In genomic region chrX:67692246-67692645, GRCh38 we compare ENCODE assay signal across 15 cellular contexts.
DNase-seq lines count a peak whose midpoint lies in the region; ATAC-seq and TF ChIP-seq lines count a peak whose summit lies in the region.
"Had no signal": no experiment of that assay in that cellular context is flagged by ENCODE, and none has a peak within 500 bp of the region (broad histone marks: within the 10 kb centered on the region; RNA-seq: fewer than 3 reads in every experiment).

No MANE protein-coding gene starts in this region.

- no peak overlapping the region for H4K5ac ChIP-seq in IMR-90 (ENCODE audit: low read depth, low read length)

- peak; percentile 16 for DNase-seq in IMR-90
- DNase-seq in fibroblast of lung (ENCODE audit: low read depth in 2 of 2), result peak; percentile 24 to 84
- DNase-seq in Calu3, result no peak
- DNase-seq in DMS79 (lab: John Stamatoyannopoulos, UW), result no peak
- DNase-seq in GM13976 (ENCODE audit: low spot score), result no peak
- DNase-seq in suprapubic skin (ENCODE audit: low spot score in 2 of 2), result no peak
- DNase-seq: activated CD8-positive, alpha-beta memory T cell treated with anti-CD3 and anti-CD28 coated beads, Interleukin-2, amount 10 ng/mL, durations not matched to agents 7 days and 5 days; C1 segment of cervical spinal cord; esophagus squamous epithelium; MV-4-11; NK-92 treated with Interleukin-12 subunit alpha and Interleukin-12 subunit beta, amount 100 ng/mL, for 24 hours had no signal

- H3K4me1 ChIP-seq in ACC112 (ENCODE audit: control insufficient read depth, insufficient read depth, low read length, unreplicated experiment) (peaks cover 29% of the 10 kb centered on the region), IMR-90 (ENCODE audit: control insufficient read depth, insufficient read depth, low read length) (no peaks in the 10 kb centered on the region), fibroblast of lung (ENCODE audit: control insufficient read depth, extremely low read depth, insufficient read depth, low read length) (peaks cover 10% of the 10 kb centered on the region), suprapubic skin (no peaks in the 10 kb centered on the region)
- H3K4me1 ChIP-seq: parathyroid adenoma had no signal

- no peak overlapping the region for H3K23ac ChIP-seq in IMR-90 (ENCODE audit: low read depth, low read length)

- TF ChIP-seq POLR2A in IMR-90 (IDR thresholded peaks at IDR 0.05; ENCODE audit: low read depth, low read length), result no peak
- no peak for TF ChIP-seq POLR2A in suprapubic skin (IDR thresholded peaks at IDR 0.05)

- no peak overlapping the region for H2BK5ac ChIP-seq in IMR-90 (ENCODE audit: low read depth, low read length, poor library complexity, severe bottlenecking)

- no peak overlapping the region for H3K4ac ChIP-seq in IMR-90 (ENCODE audit: low read depth, low read length)

- H4K20me1 ChIP-seq in IMR-90 (ENCODE audit: insufficient read depth, low read length) (no peaks in the 10 kb centered on the region), fibroblast of lung (ENCODE audit: control insufficient read depth, extremely low read depth, insufficient read depth, low read length) (no peaks in the 10 kb centered on the region)

- H3K36me3 ChIP-seq in ACC112 (ENCODE audit: insufficient read depth, low read length) (no peaks in the 10 kb centered on the region), IMR-90 (ENCODE audit: control insufficient read depth, insufficient read depth, low read length) (no peaks in the 10 kb centered on the region), fibroblast of lung (ENCODE audit: control insufficient read depth, insufficient read depth, low read length) (no peaks in the 10 kb centered on the region), suprapubic skin (no peaks in the 10 kb centered on the region)
- H3K36me3 ChIP-seq: esophagus squamous epithelium had no signal

- no peak overlapping the region for H2AK9ac ChIP-seq in IMR-90 (replicated peaks; ENCODE audit: low read depth, low read length, poor library complexity)

- H4K8ac ChIP-seq in IMR-90 (ENCODE audit: low read depth in 2 of 2, low read length in 2 of 2), result no peak overlapping the region

- H3K4me2 ChIP-seq in IMR-90 (ENCODE audit: low read depth, low read length) (no peak overlapping the region), fibroblast of lung (ENCODE audit: extremely low read depth, insufficient read depth, low read length) (no peak overlapping the region)

- H3K9ac ChIP-seq in IMR-90 (ENCODE audit: low read depth, low read length) (no peak overlapping the region), fibroblast of lung (ENCODE audit: insufficient read depth, low read length) (no peak overlapping the region)
- H3K9ac ChIP-seq: parathyroid adenoma had no signal

- CTCF ChIA-PET in IMR-90 (lab: Yijun Ruan, JAX), result no interaction called here
- CTCF ChIA-PET in Calu3 (lab: Charles Lee), result no interaction called here

- H3K4me1 Mint-ChIP-seq in Calu3 (ENCODE audit: low read depth, unreplicated experiment), result no peaks in the 10 kb centered on the region
- H3K4me1 Mint-ChIP-seq: activated CD8-positive, alpha-beta memory T cell treated with anti-CD3 and anti-CD28 coated beads, Interleukin-2, amount 10 ng/mL, durations not matched to agents 7 days and 5 days had no signal

- H3K14ac ChIP-seq in IMR-90 (replicated peaks; ENCODE audit: low read depth, low read length), result no peak overlapping the region

- H3K4me3 Mint-ChIP-seq in Calu3 (ENCODE audit: low read depth, unreplicated experiment), result no peak overlapping the region
- H3K4me3 Mint-ChIP-seq: activated CD8-positive, alpha-beta memory T cell treated with anti-CD3 and anti-CD28 coated beads, Interleukin-2, amount 10 ng/mL, durations not matched to agents 7 days and 5 days had no signal

- no peak overlapping the region for H2BK20ac ChIP-seq in IMR-90 (ENCODE audit: low read depth, low read length)

- POLR2A ChIA-PET in IMR-90 (lab: Charles Lee; ENCODE audit: unreplicated experiment), result no interaction called here

- no peaks in the 10 kb centered on the region for H3K79me1 ChIP-seq in IMR-90 (ENCODE audit: low read depth in 1 of 2, low read length in 2 of 2)

- H3K18ac ChIP-seq in IMR-90 (ENCODE audit: low read depth, low read length), result no peak overlapping the region

- no peak overlapping the region for H2AK5ac ChIP-seq in IMR-90 (ENCODE audit: low read depth, low read length)

- TF ChIP-seq EP300 in suprapubic skin (IDR thresholded peaks at IDR 0.05), result no peak

- BruUV-seq in IMR-90 (replicated peaks; lab: Mats Ljungman, UMichigan) (no TSS peak), Calu3 (replicated peaks; lab: Mats Ljungman, UMichigan) (no TSS peak)

- dilution Hi-C loops in IMR-90 (cut with HindIII; ENCODE audit: low sequenced_read_pairs, unreplicated experiment), result no loop called here

- TF ChIP-seq CTCF in IMR-90 (conservative IDR thresholded peaks at IDR 0.05; ENCODE audit: low read depth, low read length) (no peak), fibroblast of lung (conservative IDR thresholded peaks at IDR 0.05 in 1 of 2, IDR thresholded peaks at IDR 0.05 in 1 of 2; ENCODE audit: low read depth in 1 of 2, low read length in 2 of 2) (no peak), Calu3 (IDR thresholded peaks at IDR 0.05; ENCODE audit: unreplicated experiment) (no peak), GM13976 (IDR thresholded peaks at IDR 0.05; ENCODE audit: borderline replicate concordance, control extremely low read depth, extremely low read depth, insufficient read depth, missing control alignments) (no peak), suprapubic skin (IDR thresholded peaks at IDR 0.05) (no peak)

- intact Hi-C loops in IMR-90 (cut with micrococcal nuclease) (no loop called here), Calu3 (cut with micrococcal nuclease; ENCODE audit: unreplicated experiment) (no loop called here)

- no peak overlapping the region for H2BK15ac ChIP-seq in IMR-90 (ENCODE audit: low read depth, low read length)

- no peaks in the 10 kb centered on the region for H3K27me3 Mint-ChIP-seq in Calu3 (ENCODE audit: unreplicated experiment)
- H3K27me3 Mint-ChIP-seq: activated CD8-positive, alpha-beta memory T cell treated with anti-CD3 and anti-CD28 coated beads, Interleukin-2, amount 10 ng/mL, durations not matched to agents 7 days and 5 days had no signal

- ATAC-seq in GM18870 (IDR thresholded peaks at IDR 0.05; ENCODE audit: unreplicated experiment) (peak; percentile 71), IMR-90 (ENCODE audit: low read depth) (no peak)
- ATAC-seq: activated CD8-positive, alpha-beta memory T cell treated with anti-CD3 and anti-CD28 coated beads, Interleukin-2, amount 10 ng/mL, durations not matched to agents 7 days and 5 days had no signal

- H3K27me3 ChIP-seq in ACC112 (ENCODE audit: insufficient read depth, low read length) (no peaks in the 10 kb centered on the region), IMR-90 (ENCODE audit: control insufficient read depth, insufficient read depth, low read length) (no peaks in the 10 kb centered on the region; the same call in 1 of the 2 replicates), fibroblast of lung (ENCODE audit: control insufficient read depth, insufficient read depth, low read length) (no peaks in the 10 kb centered on the region), suprapubic skin (no peaks in the 10 kb centered on the region)
- H3K27me3 ChIP-seq: esophagus squamous epithelium had no signal

- H3K9me3 ChIP-seq in IMR-90 (ENCODE audit: control insufficient read depth, insufficient read depth, low read length), result no peaks in the 10 kb centered on the region
- H3K9me3 ChIP-seq in fibroblast of lung (ENCODE audit: control insufficient read depth, insufficient read depth, low read depth, low read length), result no peaks in the 10 kb centered on the region
- no peaks in the 10 kb centered on the region for H3K9me3 ChIP-seq in suprapubic skin
- H3K9me3 ChIP-seq: esophagus squamous epithelium had no signal

- H2AFZ ChIP-seq in ACC112 (ENCODE audit: low read length, unreplicated experiment), result no peak overlapping the region
- no peak overlapping the region for H2AFZ ChIP-seq in IMR-90 (replicated peaks; ENCODE audit: low read length, poor library complexity)
- no peak overlapping the region for H2AFZ ChIP-seq in fibroblast of lung (ENCODE audit: low read length)
- H2AFZ ChIP-seq: parathyroid adenoma had no signal

- no peak overlapping the region for H3K27ac Mint-ChIP-seq in Calu3 (ENCODE audit: unreplicated experiment)
- H3K27ac Mint-ChIP-seq: activated CD8-positive, alpha-beta memory T cell treated with anti-CD3 and anti-CD28 coated beads, Interleukin-2, amount 10 ng/mL, durations not matched to agents 7 days and 5 days; activated naive CD4-positive, alpha-beta T cell treated with anti-CD3 and anti-CD28 coated beads, Interleukin-2, amount 50 U/mL, for 72 hours had no signal

- H4K91ac ChIP-seq in IMR-90 (ENCODE audit: insufficient read depth, low read depth, low read length), result no peak overlapping the region

- H2BK120ac ChIP-seq in IMR-90 (ENCODE audit: low read depth, low read length), result no peak overlapping the region

- H3K9me1 ChIP-seq in IMR-90 (ENCODE audit: insufficient read depth, low read length), result no peaks in the 10 kb centered on the region

- H3K27ac ChIP-seq in ACC112 (ENCODE audit: low read depth, low read length), result peak overlapping the region; percentile 67
- no peak overlapping the region for H3K27ac ChIP-seq in IMR-90 (ENCODE audit: insufficient read depth, low read length)
- no peak overlapping the region for H3K27ac ChIP-seq in fibroblast of lung (ENCODE audit: insufficient read depth, low read length)
- H3K27ac ChIP-seq in suprapubic skin, result no peak overlapping the region
- H3K27ac ChIP-seq: esophagus squamous epithelium, parathyroid adenoma had no signal

- TF ChIP-seq RAD21 in IMR-90 (IDR thresholded peaks at IDR 0.05; ENCODE audit: low read length), result no peak

- H3K56ac ChIP-seq in IMR-90 (ENCODE audit: extremely low read depth, insufficient read depth, low read length), result no peak overlapping the region

- H3K4me3 ChIP-seq in ACC112 (ENCODE audit: low read depth, low read length) (peak overlapping the region; percentile 43; the same call in 1 of the 2 replicates), IMR-90 (ENCODE audit: insufficient read depth, low read depth, low read length) (no peak overlapping the region), fibroblast of lung (replicated peaks in 1 of 4; ENCODE audit: control extremely low read depth in 1 of 4, insufficient read depth in 1 of 4, low read depth in 3 of 4, low read length in 4 of 4) (no peak overlapping the region), suprapubic skin (no peak overlapping the region)
- H3K4me3 ChIP-seq: esophagus squamous epithelium had no signal

- in situ Hi-C loops in IMR-90 (cut with MboI; ENCODE audit: low sequenced_read_pairs) (no loop called here), GM13976 (cut with MboI; ENCODE audit: low sequenced_read_pairs, unreplicated experiment) (no loop called here)

- no peaks in the 10 kb centered on the region for H3K36me3 Mint-ChIP-seq in Calu3 (ENCODE audit: insufficient read depth, unreplicated experiment)
- H3K36me3 Mint-ChIP-seq: activated CD8-positive, alpha-beta memory T cell treated with anti-CD3 and anti-CD28 coated beads, Interleukin-2, amount 10 ng/mL, durations not matched to agents 7 days and 5 days; activated naive CD4-positive, alpha-beta T cell treated with anti-CD3 and anti-CD28 coated beads, Interleukin-2, amount 50 U/mL, for 72 hours had no signal

- H3K9me3 Mint-ChIP-seq in Calu3 (ENCODE audit: low read depth, unreplicated experiment), result peaks cover 3% of the 10 kb centered on the region
- H3K9me3 Mint-ChIP-seq: activated naive CD4-positive, alpha-beta T cell treated with anti-CD3 and anti-CD28 coated beads, Interleukin-2, amount 50 U/mL, for 72 hours had no signal

- H3K79me2 ChIP-seq in ACC112 (ENCODE audit: control insufficient read depth, insufficient read depth, low read length, unreplicated experiment) (no peaks in the 10 kb centered on the region), fibroblast of lung (ENCODE audit: control insufficient read depth, insufficient read depth, low read length) (no peaks in the 10 kb centered on the region)
- H3K79me2 ChIP-seq: parathyroid adenoma had no signal

Comparison
In these comparisons a context has a peak if more than half of its experiments do, and no peak if none do; other contexts are left out.
1. DNase-seq: peak in IMR-90 (single experiment) and fibroblast of lung (2 of 2); none in Calu3 (single experiment), DMS79 (single experiment), GM13976 (single experiment) and suprapubic skin (0 of 2).